17 cellular contexts compared by ENCODE assay signal in genomic region chr17:41860254-41860931, GRCh38.
DNase-seq lines count a peak whose midpoint lies in the region; ATAC-seq lines count a peak whose summit lies in the region.
"Had no signal": no experiment of that assay in that cellular context is flagged by ENCODE, and none has a peak within 500 bp of the region (broad histone marks: within the 10 kb centered on the region; RNA-seq: fewer than 3 reads in every experiment).

No MANE protein-coding gene starts in this region.

- no peaks in the 10 kb centered on the region for H3K36me3 ChIP-seq in HUES48 (ENCODE audit: control insufficient read depth, insufficient read depth, low read length)
- no peaks in the 10 kb centered on the region for H3K36me3 ChIP-seq in iPS-20b (ENCODE audit: insufficient read depth, low read depth, low read length)

- no peak for ATAC-seq in HG03280 (IDR thresholded peaks at IDR 0.05; ENCODE audit: unreplicated experiment)
- ATAC-seq: body of pancreas had no signal

- peak overlapping the region; percentile 70 for H3K27ac ChIP-seq in HUES48 (ENCODE audit: low read depth, low read length)
- H3K27ac ChIP-seq in iPS-20b (ENCODE audit: low read length) = no peak overlapping the region
- H3K27ac ChIP-seq: 22Rv1, body of pancreas, RWPE1 had no signal

- H3K9ac ChIP-seq in HUES48 (ENCODE audit: low read depth, low read length) = no peak overlapping the region
- H3K9ac ChIP-seq in iPS-20b (ENCODE audit: low read depth, low read length) = no peak overlapping the region

- DNase-seq in NCI-H2107 treated with DMSO at 0.1 percent for 48 hours (lab: John Stamatoyannopoulos, UW; ENCODE audit: unreplicated experiment) (peak; percentile 6), NCI-H2107 (lab: John Stamatoyannopoulos, UW) (no peak), NCI-H82 treated with DMSO at 0.1 percent for 48 hours (lab: John Stamatoyannopoulos, UW; ENCODE audit: unreplicated experiment) (peak; percentile 65), GOT3 (lab: John Stamatoyannopoulos, UW) (no peak)
- DNase-seq in stimulated activated naive CD4-positive, alpha-beta T cell treated with Interleukin-2 at 50 U/mL for 16 hours (lab: John Stamatoyannopoulos, UW) = no peak
- DNase-seq: activated CD8-positive, alpha-beta memory T cell treated with anti-CD3 and anti-CD28 coated beads, Interleukin-2, amount 50 U/mL, for 48 hours; activated gamma-delta T cell treated with Interleukin-2 at 50 U/mL for 16 hours; body of pancreas; DMS79 treated with DMSO at 0.1 percent for 48 hours; NCI-H1092; NCI-H187 treated with DMSO at 0.1 percent for 48 hours; NCI-H510A treated with DMSO at 0.1 percent for 48 hours had no signal

- H3K27me3 ChIP-seq in HUES48 (ENCODE audit: control insufficient read depth, insufficient read depth, low read length) (no peaks in the 10 kb centered on the region), iPS-20b (ENCODE audit: insufficient read depth, low read length) (no peaks in the 10 kb centered on the region)
- H3K27me3 ChIP-seq: body of pancreas had no signal

- H3K9me3 ChIP-seq in HUES48 (ENCODE audit: control insufficient read depth, insufficient read depth, low read length) = no peaks in the 10 kb centered on the region
- H3K9me3 ChIP-seq in iPS-20b (ENCODE audit: insufficient read depth, low read depth, low read length) = no peaks in the 10 kb centered on the region
- H3K9me3 ChIP-seq: body of pancreas had no signal

- H3K4me1 ChIP-seq in HUES48 (ENCODE audit: control insufficient read depth, insufficient read depth, low read length) (peaks cover 38% of the 10 kb centered on the region), iPS-20b (ENCODE audit: insufficient read depth, low read length) (peaks cover 20% of the 10 kb centered on the region)

- H3K4me3 ChIP-seq in HUES48 (ENCODE audit: low read depth, low read length) (no peak overlapping the region), iPS-20b (ENCODE audit: low read length) (peak overlapping the region; percentile 29; the same call in 1 of the 2 replicates)
- H3K4me3 ChIP-seq: body of pancreas had no signal

Comparison
In these comparisons a context has a peak if more than half of its experiments do, and no peak if none do; other contexts are left out.
1. DNase-seq: peak in NCI-H2107 treated with DMSO at 0.1 percent for 48 hours (single experiment) and NCI-H82 treated with DMSO at 0.1 percent for 48 hours (single experiment); none in NCI-H2107 (single experiment), GOT3 (single experiment) and stimulated activated naive CD4-positive, alpha-beta T cell treated with Interleukin-2 at 50 U/mL for 16 hours (single experiment).